Comparison of ENCODE assay signal across 24 cellular contexts in genomic region chr1:116891396-116892072, GRCh38. TPM values are rescaled to one million over a fixed set of nuclear protein-coding genes. Genes with fewer than 3 reads are reported as not detected.
DNase-seq lines count a peak whose midpoint lies in the region; ATAC-seq and TF ChIP-seq lines count a peak whose summit lies in the region.
"Had no signal": no experiment of that assay in that cellular context is flagged by ENCODE, and none has a peak within 500 bp of the region (broad histone marks: within the 10 kb centered on the region; RNA-seq: fewer than 3 reads in every experiment).

No MANE protein-coding gene starts in this region.

- POLR2A ChIA-PET in PC-3 (lab: Charles Lee; ENCODE audit: unreplicated experiment): no interaction called here

- H3K9ac ChIP-seq in mesendoderm (ENCODE audit: low read length): no peak overlapping the region
- no peak overlapping the region for H3K9ac ChIP-seq in PC-3 (ENCODE audit: low read length)
- H3K9ac ChIP-seq: KMS-11 had no signal

- H4K5ac ChIP-seq in mesendoderm (ENCODE audit: low read length): no peak overlapping the region

- H3K4me2 ChIP-seq in mesendoderm (ENCODE audit: low read length) (no peak overlapping the region), PC-3 (ENCODE audit: low read length) (no peak overlapping the region)
- H3K4me2 ChIP-seq: KMS-11 had no signal

- peak overlapping the region; percentile 36 for H3K18ac ChIP-seq in mesendoderm (ENCODE audit: low read length)

- no peak overlapping the region for H4K8ac ChIP-seq in mesendoderm (ENCODE audit: low read depth, low read length)

- CTCF ChIA-PET in PC-3 (lab: Charles Lee): no interaction called here

- H2BK120ac ChIP-seq in mesendoderm (ENCODE audit: low read depth, low read length): no peak overlapping the region

- H2BK15ac ChIP-seq in mesendoderm (replicated peaks; ENCODE audit: low read depth): no peak overlapping the region

- H3K23ac ChIP-seq in mesendoderm (ENCODE audit: low read length): no peak overlapping the region

- H3K27me3 ChIP-seq in left ventricle myocardium inferior (ENCODE audit: low read depth) (peaks cover 4% of the 10 kb centered on the region), mesendoderm (ENCODE audit: insufficient read depth, low read length, poor library complexity) (no peaks in the 10 kb centered on the region), uterus (no peaks in the 10 kb centered on the region), PC-3 (ENCODE audit: low read length) (no peaks in the 10 kb centered on the region)
- H3K27me3 ChIP-seq: Peyer's patch, SJSA1, upper lobe of left lung had no signal

- H3K56ac ChIP-seq in mesendoderm (ENCODE audit: low read length): no peak overlapping the region

- no peaks in the 10 kb centered on the region for H4K20me1 ChIP-seq in PC-3 (ENCODE audit: low read length)

- TF ChIP-seq CTCF in left ventricle myocardium inferior (IDR thresholded peaks at IDR 0.05; ENCODE audit: borderline replicate concordance): no peak
- no peak for TF ChIP-seq CTCF in fibroblast of the aortic adventitia (IDR thresholded peaks at IDR 0.05; ENCODE audit: insufficient read depth, low read length)
- no peak for TF ChIP-seq CTCF in uterus (IDR thresholded peaks at IDR 0.05)
- TF ChIP-seq CTCF in PC-3 (conservative IDR thresholded peaks at IDR 0.05; ENCODE audit: low read depth, low read length): no peak

- H2BK5ac ChIP-seq in mesendoderm (ENCODE audit: low read length): no peak overlapping the region

- ATAC-seq in Right ventricle myocardium superior (ENCODE audit: poor library complexity): peak; percentile 29
- no peak for ATAC-seq in PC-3
- ATAC-seq: activated T-cell treated with anti-CD3 and anti-CD28 coated beads, Interleukin-2, amount 50 U/mL, for 4 hours; left lung; T-cell had no signal

- H3K36me3 ChIP-seq in left ventricle myocardium inferior (no peaks in the 10 kb centered on the region), mesendoderm (ENCODE audit: control insufficient read depth, insufficient read depth, low read length) (no peaks in the 10 kb centered on the region), uterus (no peaks in the 10 kb centered on the region), PC-3 (ENCODE audit: low read depth, low read length) (no peaks in the 10 kb centered on the region)
- H3K36me3 ChIP-seq: left lung, Peyer's patch, SJSA1, upper lobe of left lung had no signal

- BruUV-seq in PC-3 (replicated peaks; lab: Mats Ljungman, UMichigan): no TSS peak

- no peaks in the 10 kb centered on the region for H3K9me2 ChIP-seq in PC-3 (replicated peaks; ENCODE audit: low read length)

- H3F3A ChIP-seq in PC-3 (ENCODE audit: low read length, unreplicated experiment): no peaks in the 10 kb centered on the region

- TF ChIP-seq POLR2A in uterus (IDR thresholded peaks at IDR 0.05): no peak

- no peaks in the 10 kb centered on the region for H3K4me1 ChIP-seq in left ventricle myocardium inferior
- H3K4me1 ChIP-seq in mesendoderm (ENCODE audit: control insufficient read depth, low read depth, low read length): no peaks in the 10 kb centered on the region
- H3K4me1 ChIP-seq in uterus: no peaks in the 10 kb centered on the region
- H3K4me1 ChIP-seq in PC-3 (ENCODE audit: insufficient read depth, low read length): no peaks in the 10 kb centered on the region
- H3K4me1 ChIP-seq: left lung, Peyer's patch, psoas muscle, SJSA1, upper lobe of left lung had no signal

- H3K4ac ChIP-seq in mesendoderm (ENCODE audit: low read depth, low read length): no peak overlapping the region

- peaks cover 6% of the 10 kb centered on the region for H3K9me3 ChIP-seq in left ventricle myocardium inferior (replicated peaks)
- peaks cover 0 to 4% of the 10 kb centered on the region in 2 donors for H3K9me3 ChIP-seq in uterus
- H3K9me3 ChIP-seq in PC-3 (ENCODE audit: low read length): 0 out of 2 replicates have a peak, but pooled peaks cover 6% of the 10 kb centered on the region
- H3K9me3 ChIP-seq: Peyer's patch, psoas muscle, SJSA1, upper lobe of left lung had no signal

- no CpG with 5 or more reads among the region's 5 CpGs for WGBS in mesendoderm (ENCODE audit: extremely low coverage, insufficient coverage, low lambda C conversion rate)

- H3K79me2 ChIP-seq in mesendoderm (ENCODE audit: control insufficient read depth, insufficient read depth, low read length): no peaks in the 10 kb centered on the region
- no peaks in the 10 kb centered on the region for H3K79me2 ChIP-seq in PC-3 (ENCODE audit: low read length)

- H2AFZ ChIP-seq in PC-3 (ENCODE audit: low read length): no peak overlapping the region

- no peak overlapping the region for H2AK5ac ChIP-seq in mesendoderm (ENCODE audit: low read length)

- no peaks in the 10 kb centered on the region for H3K79me1 ChIP-seq in mesendoderm (ENCODE audit: low read length)

- H3K27ac ChIP-seq in left ventricle myocardium inferior (replicated peaks) (no peak overlapping the region), mesendoderm (ENCODE audit: low read depth, low read length) (no peak overlapping the region), uterus (peak overlapping the region in 1 of 2 donors; percentile 8), PC-3 (ENCODE audit: low read length) (no peak overlapping the region)
- H3K27ac ChIP-seq: KMS-11, left lung, Peyer's patch, psoas muscle, SJSA1, upper lobe of left lung had no signal

- intact Hi-C loops in Right ventricle myocardium superior (cut with DNase I) (no loop called here), left ventricle myocardium inferior (cut with micrococcal nuclease) (no loop called here), uterus (cut with DNase I; ENCODE audit: low total_unique reads) (no loop called here), PC-3 (cut with micrococcal nuclease) (no loop called here)

- H3K4me3 ChIP-seq in left ventricle myocardium inferior: no peak overlapping the region
- H3K4me3 ChIP-seq in fibroblast of the aortic adventitia (ENCODE audit: low read depth, low read length): no peak overlapping the region
- H3K4me3 ChIP-seq in mesendoderm (ENCODE audit: low read length): no peak overlapping the region
- no peak overlapping the region for H3K4me3 ChIP-seq in uterus
- H3K4me3 ChIP-seq in PC-3 (ENCODE audit: low read length): no peak overlapping the region
- H3K4me3 ChIP-seq: left lung, Peyer's patch, psoas muscle, SJSA1, skin epidermis, upper lobe of left lung had no signal

- DNase-seq in Right ventricle myocardium superior (no peak), left ventricle myocardium inferior (no peak), fibroblast of the aortic adventitia (ENCODE audit: low read depth) (peak; percentile 52), mesendoderm (no peak), uterus (peak; percentile 47 to 62), NCI-H1930 (lab: John Stamatoyannopoulos, UW) (no peak), PC-3 (no peak), HPDE6-E6E7 (ENCODE audit: extremely low spot score) (no peak)
- DNase-seq: activated CD4-positive, alpha-beta T cell treated with anti-CD3 and anti-CD28 coated beads for 4 hours; activated naive CD4-positive, alpha-beta T cell; activated T-cell treated with anti-CD3 and anti-CD28 coated beads, Interleukin-2, amount 50 U/mL, for 4 hours; HFFc6; left lung; NCI-H1694 treated with DMSO at 0.1 percent for 48 hours; NCI-H2171 treated with DMSO at 0.1 percent for 48 hours; NCI-H526; Peyer's patch; psoas muscle; stimulated activated CD4-positive, alpha-beta T cell treated with anti-CD3 and anti-CD28 coated beads, Interleukin-2, amount 100 ng/mL, for 24 hours; T-cell; upper lobe of left lung had no signal

RNA-seq across cellular contexts. Expression of gene PTGFRN, which starts 18.2 kb away (rescaled TPM):
- total RNA-seq in Right ventricle myocardium superior (81.5 TPM), left ventricle myocardium inferior (111 TPM), fibroblast of the aortic adventitia (ENCODE audit: low replicate concordance) (39.8 and 67.5 TPM in 2 replicates), uterus (100 to 1,000 TPM in 2 of 4 donors, 10 to 100 TPM in 2; 32.4 to 134 (median 88.8) TPM), PC-3 (2014; rRNA removed) (57.4 and 77.8 TPM in 2 replicates)
- polyA plus RNA-seq in mesendoderm (2013, experiment 1 of 2): 49.3 TPM
- 46.6 TPM for polyA plus RNA-seq in mesendoderm (2013, experiment 2 of 2)

Comparison
In these comparisons a context has a peak if more than half of its experiments do, and no peak if none do; other contexts are left out.
1. DNase-seq: peak in fibroblast of the aortic adventitia (single experiment) and uterus (2 of 2); none in Right ventricle myocardium superior (single experiment), left ventricle myocardium inferior (single experiment), mesendoderm (single experiment), NCI-H1930 (0 of 2), PC-3 (single experiment) and HPDE6-E6E7 (single experiment).